ENCODE assay signal across 9 cellular contexts in genomic region chr13:51923983-51924539, GRCh38.
DNase-seq lines count a peak whose midpoint lies in the region; ATAC-seq and TF ChIP-seq lines count a peak whose summit lies in the region.
"Had no signal": no experiment of that assay in that cellular context is flagged by ENCODE, and none has a peak within 500 bp of the region (broad histone marks: within the 10 kb centered on the region; RNA-seq: fewer than 3 reads in every experiment).

No MANE protein-coding gene starts in this region.

- no peak for TF ChIP-seq POLR2A in thyroid gland (IDR thresholded peaks at IDR 0.05)

- peaks cover 23% of the 10 kb centered on the region for H3K27me3 Mint-ChIP-seq in HFFc6 (ENCODE audit: insufficient read depth)
- H3K27me3 Mint-ChIP-seq in activated CD4-positive, alpha-beta memory T cell treated with anti-CD3 and anti-CD28 coated beads for 36 hours: peaks cover 8% of the 10 kb centered on the region

- TF ChIP-seq CTCF in HFFc6 (IDR thresholded peaks at IDR 0.05) (peak; percentile 53), thyroid gland (IDR thresholded peaks at IDR 0.05) (no peak)

- H3K4me3 Mint-ChIP-seq in HFFc6: no peak overlapping the region
- no peak overlapping the region for H3K4me3 Mint-ChIP-seq in activated CD4-positive, alpha-beta memory T cell treated with anti-CD3 and anti-CD28 coated beads for 36 hours

- POLR2A ChIA-PET in activated CD4-positive, alpha-beta memory T cell treated with anti-CD3 and anti-CD28 coated beads for 36 hours (lab: Charles Lee): no interaction called here

- H3K27me3 ChIP-seq in thyroid gland: no peaks in the 10 kb centered on the region

- intact Hi-C loops in activated CD4-positive, alpha-beta memory T cell treated with anti-CD3 and anti-CD28 coated beads for 36 hours (cut with micrococcal nuclease): no loop called here
- intact Hi-C loops in thyroid gland (cut with DNase I): no loop called here

- DNase-seq in COLO829 (ENCODE audit: low spot score) (peak; percentile 27), HFFc6 (no peak), left lobe of liver (ENCODE audit: low spot score) (peak; percentile 45), A172 (ENCODE audit: low spot score) (no peak), thyroid gland (no peak)
- peak; percentile 30 for DNase-seq in activated CD4-positive, alpha-beta memory T cell treated with anti-CD3 and anti-CD28 coated beads for 36 hours
- DNase-seq: T-helper 17 cell had no signal

- H3K4me3 ChIP-seq in thyroid gland (replicated peaks in 1 of 3): no peak overlapping the region

- ATAC-seq in left lobe of liver (peak; percentile 91), GM19324 (IDR thresholded peaks at IDR 0.05; ENCODE audit: low FRiP score, unreplicated experiment) (no peak), HG03342 (IDR thresholded peaks at IDR 0.05; ENCODE audit: unreplicated experiment) (no peak)
- ATAC-seq: T-helper 17 cell had no signal

- no peak overlapping the region for H3K27ac Mint-ChIP-seq in HFFc6
- no peak overlapping the region for H3K27ac Mint-ChIP-seq in activated CD4-positive, alpha-beta memory T cell treated with anti-CD3 and anti-CD28 coated beads for 36 hours
- H3K27ac Mint-ChIP-seq: T-helper 17 cell had no signal

- no peak overlapping the region for H3K27ac ChIP-seq in thyroid gland

- H3K4me1 Mint-ChIP-seq in HFFc6 (ENCODE audit: low read depth): no peaks in the 10 kb centered on the region
- H3K4me1 Mint-ChIP-seq in activated CD4-positive, alpha-beta memory T cell treated with anti-CD3 and anti-CD28 coated beads for 36 hours (ENCODE audit: low read depth): peaks cover 21% of the 10 kb centered on the region

- no peaks in the 10 kb centered on the region for H3K9me3 Mint-ChIP-seq in HFFc6
- no peaks in the 10 kb centered on the region for H3K9me3 Mint-ChIP-seq in activated CD4-positive, alpha-beta memory T cell treated with anti-CD3 and anti-CD28 coated beads for 36 hours

- H3K36me3 ChIP-seq in thyroid gland: no peaks in the 10 kb centered on the region

- H3K4me1 ChIP-seq in thyroid gland: no peaks in the 10 kb centered on the region

- WGBS in thyroid gland, 2 donors: 92 to 96% methylated on average over 3 of the region's 3 CpGs

- H3K9me3 ChIP-seq in thyroid gland: no peaks in the 10 kb centered on the region

- CTCF ChIA-PET in activated CD4-positive, alpha-beta memory T cell treated with anti-CD3 and anti-CD28 coated beads for 36 hours (lab: Charles Lee): interaction anchor here (0.9 to 2.8 kb wide), 5 partner anchors 11 to 109 kb away, joined by 3 to 11 read pairs (median 4); no protein-coding TSS in a partner anchor

- H3K36me3 Mint-ChIP-seq in HFFc6 (ENCODE audit: low read depth): no peaks in the 10 kb centered on the region
- no peaks in the 10 kb centered on the region for H3K36me3 Mint-ChIP-seq in activated CD4-positive, alpha-beta memory T cell treated with anti-CD3 and anti-CD28 coated beads for 36 hours

Comparison
In these comparisons a context has a peak if more than half of its experiments do, and no peak if none do; other contexts are left out.
1. DNase-seq: peak in COLO829 (single experiment), activated CD4-positive, alpha-beta memory T cell treated with anti-CD3 and anti-CD28 coated beads for 36 hours (single experiment) and left lobe of liver (single experiment); none in HFFc6 (single experiment), A172 (single experiment) and thyroid gland (0 of 2).